13 cellular contexts compared by ENCODE assay signal in genomic region chr7:26449175-26450165, GRCh38.
A peak's percentile ranks its signal among the peaks of the same experiment; 100 is the strongest.
DNase-seq lines count a peak whose midpoint lies in the region; ATAC-seq and TF ChIP-seq lines count a peak whose summit lies in the region.
"Had no signal": no experiment of that assay in that cellular context is flagged by ENCODE, and none has a peak within 500 bp of the region (broad histone marks: within the 10 kb centered on the region; RNA-seq: fewer than 3 reads in every experiment).

No MANE protein-coding gene starts in this region.

- no peak for ATAC-seq in GM18907 (IDR thresholded peaks at IDR 0.05; ENCODE audit: unreplicated experiment)

- no peaks in the 10 kb centered on the region for H3K27me3 Mint-ChIP-seq in type B pancreatic cell

- H3K27ac Mint-ChIP-seq in type B pancreatic cell = peak overlapping the region; percentile 50
- H3K27ac Mint-ChIP-seq: activated CD4-positive, alpha-beta memory T cell treated with anti-CD3 and anti-CD28 coated beads for 36 hours; activated naive CD4-positive, alpha-beta T cell treated with anti-CD3 and anti-CD28 coated beads, Interleukin-2, amount 50 U/mL, for 24 hours; naive B cell had no signal

- peaks cover 5% of the 10 kb centered on the region for H3K4me1 Mint-ChIP-seq in type B pancreatic cell (ENCODE audit: unreplicated experiment)
- H3K4me1 Mint-ChIP-seq: activated naive CD4-positive, alpha-beta T cell treated with anti-CD3 and anti-CD28 coated beads, Interleukin-2, amount 50 U/mL, for 24 hours had no signal

- H3K36me3 Mint-ChIP-seq in type B pancreatic cell = no peaks in the 10 kb centered on the region
- H3K36me3 Mint-ChIP-seq: activated CD4-positive, alpha-beta memory T cell treated with anti-CD3 and anti-CD28 coated beads for 36 hours; activated naive CD4-positive, alpha-beta T cell treated with anti-CD3 and anti-CD28 coated beads, Interleukin-2, amount 50 U/mL, for 24 hours; naive B cell had no signal

- DNase-seq in HCEC 1CT (peak; percentile 36), amniotic epithelial cell (ENCODE audit: low read depth) (peak; percentile 3), islet precursor cell (peak; percentile 83), type B pancreatic cell (ENCODE audit: extremely low spot score, unreplicated experiment) (no peak), inferior parietal cortex (ENCODE audit: extremely low spot score) (no peak), UCSD-AML1 (lab: John Stamatoyannopoulos, UW; ENCODE audit: unreplicated experiment) (no peak)
- DNase-seq: activated CD4-positive, alpha-beta memory T cell treated with anti-CD3 and anti-CD28 coated beads for 36 hours; effector CD4-positive, alpha-beta T cell; naive B cell; NCI-H1417; stimulated activated CD8-positive, alpha-beta memory T cell treated with anti-CD3 and anti-CD28 coated beads, Interleukin-4, amount 100 ng/mL, for 48 hours had no signal

- no peak overlapping the region for H3K4me3 Mint-ChIP-seq in type B pancreatic cell
- H3K4me3 Mint-ChIP-seq: activated CD4-positive, alpha-beta memory T cell treated with anti-CD3 and anti-CD28 coated beads for 36 hours; activated naive CD4-positive, alpha-beta T cell treated with anti-CD3 and anti-CD28 coated beads, Interleukin-2, amount 50 U/mL, for 24 hours; naive B cell had no signal

- H3K9me3 Mint-ChIP-seq in type B pancreatic cell = no peaks in the 10 kb centered on the region
- H3K9me3 Mint-ChIP-seq: activated CD4-positive, alpha-beta memory T cell treated with anti-CD3 and anti-CD28 coated beads for 36 hours; activated naive CD4-positive, alpha-beta T cell treated with anti-CD3 and anti-CD28 coated beads, Interleukin-2, amount 50 U/mL, for 24 hours had no signal

- TF ChIP-seq CTCF in type B pancreatic cell (conservative IDR thresholded peaks at IDR 0.05) = no peak

Comparison
In these comparisons a context has a peak if more than half of its experiments do, and no peak if none do; other contexts are left out.
1. DNase-seq: peak in HCEC 1CT (single experiment), amniotic epithelial cell (single experiment) and islet precursor cell (single experiment); none in type B pancreatic cell (single experiment), inferior parietal cortex (single experiment) and UCSD-AML1 (single experiment).